8 cellular contexts compared by ENCODE assay signal in genomic region chr9:129783516-129784361, GRCh38. TPM values are rescaled to one million over a fixed set of nuclear protein-coding genes. Genes with fewer than 3 reads are reported as not detected.
DNase-seq lines count a peak whose midpoint lies in the region; ATAC-seq and TF ChIP-seq lines count a peak whose summit lies in the region.

No MANE protein-coding gene starts in this region.

- H3K9me2 ChIP-seq in OCI-LY7 (ENCODE audit: insufficient read depth, low read length) = no peaks in the 10 kb centered on the region

- H3K4me1 ChIP-seq in Caco-2 (peaks cover 7% of the 10 kb centered on the region), OCI-LY7 (ENCODE audit: insufficient read depth, low read length, poor library complexity, severe bottlenecking) (no peaks in the 10 kb centered on the region), esophagus muscularis mucosa (peaks cover 0 to 6% (median 0%) of the 10 kb centered on the region in 4 donors)

- H4K20me1 ChIP-seq in OCI-LY7 (ENCODE audit: insufficient read depth, low read length) = no peaks in the 10 kb centered on the region

- TF ChIP-seq EP300 in esophagus muscularis mucosa (IDR thresholded peaks at IDR 0.05) = no peak

- H3K36me3 ChIP-seq in Caco-2 (ENCODE audit: control insufficient read depth, insufficient read depth, low read length) (no peaks in the 10 kb centered on the region), OCI-LY7 (ENCODE audit: insufficient read depth, low read length) (no peaks in the 10 kb centered on the region), esophagus muscularis mucosa (no peaks in the 10 kb centered on the region)

- no peak overlapping the region for H3K27ac Mint-ChIP-seq in Caco-2 (ENCODE audit: unreplicated experiment)
- H3K27ac Mint-ChIP-seq in natural killer cell = no peak overlapping the region
- H3K27ac Mint-ChIP-seq in stimulated activated memory B cell treated with anti-CD40 and anti-IgM and Interleukin-4, amounts not matched to agents 10 μg/mL and 1 μg/mL and 100 μg/mL, for 72 hours = no peak overlapping the region

- H3K4me1 Mint-ChIP-seq in Caco-2 (ENCODE audit: low read depth, unreplicated experiment) = no peaks in the 10 kb centered on the region
- H3K4me1 Mint-ChIP-seq in natural killer cell = peaks cover 0 to 6% of the 10 kb centered on the region in 2 donors
- H3K4me1 Mint-ChIP-seq in stimulated activated memory B cell treated with anti-CD40 and anti-IgM and Interleukin-4, amounts not matched to agents 10 μg/mL and 1 μg/mL and 100 μg/mL, for 72 hours = peaks cover 8% of the 10 kb centered on the region

- ATAC-seq in natural killer cell (peak; percentile 93 to 100 (median 99)), GM18868 (IDR thresholded peaks at IDR 0.05; ENCODE audit: unreplicated experiment) (no peak)
- peak; percentile 89 for ATAC-seq in stimulated activated memory B cell treated with anti-CD40 and anti-IgM and Interleukin-4, amounts not matched to agents 10 μg/mL and 1 μg/mL and 100 μg/mL, for 72 hours

- no peaks in the 10 kb centered on the region for H3K79me2 ChIP-seq in OCI-LY7 (ENCODE audit: insufficient read depth, low read depth, low read length)

- H3K4me3 ChIP-seq in Caco-2 (ENCODE audit: low read depth, low read length) (no peak overlapping the region), OCI-LY7 (ENCODE audit: low read depth, low read length, poor library complexity, severe bottlenecking) (no peak overlapping the region), esophagus muscularis mucosa (no peak overlapping the region)

- H3K36me3 Mint-ChIP-seq in Caco-2 (ENCODE audit: insufficient read depth, unreplicated experiment) (no peaks in the 10 kb centered on the region), natural killer cell (no peaks in the 10 kb centered on the region)
- no peaks in the 10 kb centered on the region for H3K36me3 Mint-ChIP-seq in stimulated activated memory B cell treated with anti-CD40 and anti-IgM and Interleukin-4, amounts not matched to agents 10 μg/mL and 1 μg/mL and 100 μg/mL, for 72 hours

- H2AFZ ChIP-seq in OCI-LY7 (ENCODE audit: low read length) = no peak overlapping the region

- H3K9me3 ChIP-seq in Caco-2 = no peaks in the 10 kb centered on the region
- no peaks in the 10 kb centered on the region for H3K9me3 ChIP-seq in OCI-LY7 (ENCODE audit: low read length)
- H3K9me3 ChIP-seq in esophagus muscularis mucosa = no peaks in the 10 kb centered on the region

- intact Hi-C loops in Caco-2 (cut with micrococcal nuclease; ENCODE audit: unreplicated experiment) (loop anchor here (1.0 kb wide), 2 partner anchors 46 to 141 kb away; partner anchors contain the start of gene ASB6), OCI-LY7 (cut with micrococcal nuclease; ENCODE audit: unreplicated experiment) (loop anchor here (1.0 to 2.0 kb wide), 3 partner anchors 46 to 141 kb away; partner anchors contain the start of gene ASB6), esophagus muscularis mucosa (cut with DNase I) (loop anchor here (2.0 kb wide), 2 partner anchors 45 to 141 kb away; partner anchors contain the start of gene ASB6), natural killer cell (cut with micrococcal nuclease) (loop anchor here (1.0 to 2.0 kb wide), 4 partner anchors 46 to 653 kb away; partner anchors contain the start of gene ASB6)

- H3K27ac ChIP-seq in OCI-LY7 (ENCODE audit: low read depth, low read length, poor library complexity, severe bottlenecking) (no peak overlapping the region), esophagus muscularis mucosa (replicated peaks in 1 of 4) (no peak overlapping the region)

- H3K27me3 Mint-ChIP-seq in Caco-2 (ENCODE audit: insufficient read depth, unreplicated experiment) (peaks cover 13% of the 10 kb centered on the region), natural killer cell (ENCODE audit: low read depth in 2 of 2) (peaks cover 23 to 27% of the 10 kb centered on the region in 2 donors)
- H3K27me3 Mint-ChIP-seq in stimulated activated memory B cell treated with anti-CD40 and anti-IgM and Interleukin-4, amounts not matched to agents 10 μg/mL and 1 μg/mL and 100 μg/mL, for 72 hours = peaks cover 32% of the 10 kb centered on the region

- DNase-seq in Caco-2 (peak; percentile 70 to 82), HS-5 (ENCODE audit: low read depth) (peak; percentile 25), OCI-LY7 (ENCODE audit: low spot score) (peak; percentile 75), activated T-cell treated with anti-CD3 and anti-CD28 coated beads for 1 hour (ENCODE audit: low read depth) (peak; percentile 53), esophagus muscularis mucosa (ENCODE audit: extremely low spot score) (peak; percentile 94), natural killer cell (peak; percentile 50)

- CTCF ChIA-PET in Caco-2 (lab: Charles Lee) (interaction anchor here (0.6 to 1.3 kb wide), 4 partner anchors 41 to 141 kb away, joined by 3 to 7 read pairs (median 4); partner anchors contain the start of gene ASB6), OCI-LY7 (lab: Charles Lee; ENCODE audit: unreplicated experiment) (no interaction called here)

- no peak overlapping the region for H3K4me3 Mint-ChIP-seq in Caco-2 (ENCODE audit: unreplicated experiment)
- no peak overlapping the region for H3K4me3 Mint-ChIP-seq in natural killer cell
- H3K4me3 Mint-ChIP-seq in stimulated activated memory B cell treated with anti-CD40 and anti-IgM and Interleukin-4, amounts not matched to agents 10 μg/mL and 1 μg/mL and 100 μg/mL, for 72 hours = no peak overlapping the region

- TF ChIP-seq CTCF in Caco-2 (IDR thresholded peaks at IDR 0.05; ENCODE audit: insufficient read depth in 1 of 2, low read depth in 1 of 2, low read length in 1 of 2, severe bottlenecking in 1 of 2, unreplicated experiment in 1 of 2) (peak; percentile 89 to 91), OCI-LY7 (conservative IDR thresholded peaks at IDR 0.05; ENCODE audit: low read length) (peak; percentile 95), esophagus muscularis mucosa (IDR thresholded peaks at IDR 0.05) (peak; percentile 94 to 98 (median 95)), natural killer cell (IDR thresholded peaks at IDR 0.05) (peak; percentile 84)

- no peak overlapping the region for H3K4me2 ChIP-seq in OCI-LY7 (ENCODE audit: low read length)

- no peaks in the 10 kb centered on the region for H3K9me3 Mint-ChIP-seq in Caco-2 (ENCODE audit: unreplicated experiment)
- no peaks in the 10 kb centered on the region for H3K9me3 Mint-ChIP-seq in natural killer cell
- no peaks in the 10 kb centered on the region for H3K9me3 Mint-ChIP-seq in stimulated activated memory B cell treated with anti-CD40 and anti-IgM and Interleukin-4, amounts not matched to agents 10 μg/mL and 1 μg/mL and 100 μg/mL, for 72 hours

- POLR2A ChIA-PET in Caco-2 (lab: Charles Lee) (no interaction called here), OCI-LY7 (lab: Charles Lee) (no interaction called here)

- 35% methylated on average over 14 of the region's 14 CpGs for WGBS in esophagus muscularis mucosa

- BruUV-seq in Caco-2 (replicated peaks; lab: Mats Ljungman, UMichigan) (no TSS peak), OCI-LY7 (replicated peaks; lab: Mats Ljungman, UMichigan) (no TSS peak)

- TF ChIP-seq POLR2A in esophagus muscularis mucosa (IDR thresholded peaks at IDR 0.05; ENCODE audit: low read depth) = no peak

- H3K27me3 ChIP-seq in Caco-2 (replicated peaks; ENCODE audit: control insufficient read depth, insufficient read depth, low read length) (no peaks in the 10 kb centered on the region), esophagus muscularis mucosa (peaks cover 0 to 11% (median 0%) of the 10 kb centered on the region in 4 donors)

RNA-seq across cellular contexts. Expression of gene TOR1B, which starts 19.2 kb away (rescaled TPM):
- total RNA-seq in Caco-2 (2022) = 22.8 and 28.0 TPM in 2 replicates
- 12.0 and 13.3 TPM in 2 replicates for total RNA-seq in OCI-LY7 (2014; rRNA removed; shearing (Covaris generic))
- 14.9 and 18.4 TPM in 2 replicates for total RNA-seq in OCI-LY7 (2022)
- 10 to 100 TPM; 24.5 to 29.0 (median 26.0) TPM for total RNA-seq in esophagus muscularis mucosa
- 10 to 100 TPM; 20.2 to 30.5 (median 23.9) TPM for total RNA-seq in natural killer cell

RNA-seq across cellular contexts. Expression of gene PTGES, which starts 30.9 kb away (rescaled TPM):
- total RNA-seq in Caco-2 (2022) = 4.0 and 5.6 TPM in 2 replicates
- not detected in 2 replicates for total RNA-seq in OCI-LY7 (2014; rRNA removed; shearing (Covaris generic))
- not detected in 2 replicates for total RNA-seq in OCI-LY7 (2022)
- total RNA-seq in esophagus muscularis mucosa = 1 to 10 TPM; 1.7 to 4.6 (median 4.3) TPM
- total RNA-seq in natural killer cell = under 1 TPM; 0.28 to 0.47 (median 0.39) TPM

RNA-seq across cellular contexts. Expression of gene TOR1A, which starts 40.2 kb away (rescaled TPM):
- total RNA-seq in Caco-2 (2022) = 31.8 and 32.2 TPM in 2 replicates
- 32.7 and 34.9 TPM in 2 replicates for total RNA-seq in OCI-LY7 (2014; rRNA removed; shearing (Covaris generic))
- 37.0 and 37.4 TPM in 2 replicates for total RNA-seq in OCI-LY7 (2022)
- 10 to 100 TPM; 29.7 to 46.4 (median 34.4) TPM for total RNA-seq in esophagus muscularis mucosa
- total RNA-seq in natural killer cell = 10 to 100 TPM; 26.1 to 36.4 (median 34.8) TPM

RNA-seq across cellular contexts. Expression of gene C9orf78, which starts 51.3 kb away (rescaled TPM):
- total RNA-seq in Caco-2 (2022) (38.3 and 44.1 TPM in 2 replicates), OCI-LY7 (2022) (60.6 and 62.4 TPM in 2 replicates), esophagus muscularis mucosa (100 to 1,000 TPM in 1 of 4 donors, 10 to 100 TPM in 3; 47.3 to 139 (median 62.6) TPM), natural killer cell (10 to 100 TPM; 93.7 to 97.9 (median 97.6) TPM)
- 49.4 and 57.6 TPM in 2 replicates for total RNA-seq in OCI-LY7 (2014; rRNA removed; shearing (Covaris generic))

RNA-seq across cellular contexts. Expression of gene USP20, which starts 51.5 kb away (rescaled TPM):
- total RNA-seq in Caco-2 (2022) (13.9 and 16.5 TPM in 2 replicates), OCI-LY7 (2022) (24.1 and 26.1 TPM in 2 replicates), esophagus muscularis mucosa (10 to 100 TPM; 31.1 to 45.3 (median 38.7) TPM), natural killer cell (10 to 100 TPM; 66.8 to 86.1 (median 80.3) TPM)
- total RNA-seq in OCI-LY7 (2014; rRNA removed; shearing (Covaris generic)) = 14.4 and 15.5 TPM in 2 replicates

Comparison
In these comparisons a context has a peak if more than half of its experiments do, and no peak if none do; other contexts are left out.
1. DNase-seq: peak in every context shown above with its lines; median percentile 94 in esophagus muscularis mucosa; 76 in Caco-2; 75 in OCI-LY7; 53 in activated T-cell treated with anti-CD3 and anti-CD28 coated beads for 1 hour; 50 in natural killer cell; 25 in HS-5.